16 cellular contexts compared by ENCODE assay signal in the genomic region with DNA sequence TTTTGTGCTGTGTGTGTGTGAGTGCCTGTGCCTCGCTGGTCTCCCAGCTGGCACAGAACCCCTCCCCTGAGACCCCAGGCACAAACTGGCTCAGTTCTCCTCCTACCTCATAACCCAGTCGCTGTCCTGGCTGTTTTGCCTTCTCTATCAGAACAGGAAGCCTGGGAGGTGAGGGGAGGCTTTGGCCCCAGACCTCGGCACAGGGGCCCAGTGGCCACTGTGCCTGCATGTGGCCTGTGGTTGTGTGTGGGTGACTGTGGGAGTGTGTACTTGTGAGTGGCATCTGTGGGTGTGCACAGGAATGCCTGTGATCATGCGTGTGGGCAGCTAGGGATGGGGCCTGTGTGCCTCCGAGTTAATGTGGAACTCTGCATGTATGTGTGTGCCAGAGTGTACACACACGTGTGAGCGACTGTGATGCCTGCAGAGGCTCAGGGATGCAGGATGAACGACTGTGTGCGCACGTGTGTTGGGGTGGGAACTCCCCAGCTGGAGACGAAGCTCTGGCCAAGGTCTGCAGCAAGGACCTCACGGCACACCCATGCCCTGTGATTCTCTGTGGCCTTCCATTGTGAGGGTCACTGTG. TPM values are rescaled to one million over a fixed set of nuclear protein-coding genes. Genes with fewer than 3 reads are reported as not detected.
A peak's percentile ranks its signal among the peaks of the same experiment; 100 is the strongest.
DNase-seq lines count a peak whose midpoint lies in the region; ATAC-seq, FAIRE-seq and TF ChIP-seq lines count a peak whose summit lies in the region.
"Had no signal": no experiment of that assay in that cellular context is flagged by ENCODE, and none has a peak within 500 bp of the region (broad histone marks: within the 10 kb centered on the region; RNA-seq: fewer than 3 reads in every experiment).

No MANE protein-coding gene starts in this region.

- TF ChIP-seq CTCF in progenitor cell of endocrine pancreas (IDR thresholded peaks at IDR 0.05; ENCODE audit: unreplicated experiment) = no peak
- TF ChIP-seq CTCF in kidney (IDR thresholded peaks at IDR 0.05; ENCODE audit: borderline replicate concordance, extremely low read depth, insufficient read depth) = no peak

- peaks cover 0 to 5% of the 10 kb centered on the region in 2 donors for H3K4me1 ChIP-seq in kidney (ENCODE audit: control insufficient read depth in 1 of 2, insufficient read depth in 1 of 2, low read depth in 1 of 2, low read length in 2 of 2)

- H3K36me3 Mint-ChIP-seq in T-helper 17 cell (ENCODE audit: low read depth) (peaks cover under 1% of the 10 kb centered on the region), progenitor cell of endocrine pancreas (ENCODE audit: insufficient read depth) (no peaks in the 10 kb centered on the region)
- peaks cover 57% of the 10 kb centered on the region for H3K36me3 Mint-ChIP-seq in effector memory CD8-positive, alpha-beta T cell (ENCODE audit: insufficient read depth)
- H3K36me3 Mint-ChIP-seq: activated naive CD4-positive, alpha-beta T cell treated with anti-CD3 and anti-CD28 coated beads, Interleukin-2, amount 50 U/mL, for 24 hours had no signal

- H3K9me3 Mint-ChIP-seq in effector memory CD8-positive, alpha-beta T cell = no peaks in the 10 kb centered on the region
- no peaks in the 10 kb centered on the region for H3K9me3 Mint-ChIP-seq in progenitor cell of endocrine pancreas (ENCODE audit: low read depth)
- H3K9me3 Mint-ChIP-seq: activated naive CD4-positive, alpha-beta T cell treated with anti-CD3 and anti-CD28 coated beads, Interleukin-2, amount 50 U/mL, for 24 hours had no signal

- H3K9ac ChIP-seq in kidney (ENCODE audit: low read length in 2 of 2) = no peak overlapping the region

- no peaks in the 10 kb centered on the region for H3K36me3 ChIP-seq in kidney (ENCODE audit: control insufficient read depth in 1 of 2, insufficient read depth in 2 of 2, low read length in 2 of 2)

- intact Hi-C loops in kidney (cut with DNase I) = no loop called here

- H3K27ac Mint-ChIP-seq in T-helper 17 cell (peak overlapping the region; percentile 67), progenitor cell of endocrine pancreas (no peak overlapping the region)
- peak overlapping the region; percentile 69 to 84 for H3K27ac Mint-ChIP-seq in effector memory CD8-positive, alpha-beta T cell
- H3K27ac Mint-ChIP-seq: activated naive CD4-positive, alpha-beta T cell treated with anti-CD3 and anti-CD28 coated beads, Interleukin-2, amount 50 U/mL, for 24 hours had no signal

- no peak for FAIRE-seq in kidney (lab: Jason Lieb, UNC)
- FAIRE-seq: colon had no signal

- ATAC-seq in T-helper 17 cell (no peak), HG03159 (IDR thresholded peaks at IDR 0.05; ENCODE audit: unreplicated experiment) (no peak)
- ATAC-seq in effector memory CD8-positive, alpha-beta T cell (replicated peaks) = no peak
- ATAC-seq: HCT116 had no signal

- H3K4me1 Mint-ChIP-seq in T-helper 17 cell (peaks cover 21% of the 10 kb centered on the region), progenitor cell of endocrine pancreas (ENCODE audit: low read depth) (no peaks in the 10 kb centered on the region)
- peaks cover 35 to 36% of the 10 kb centered on the region in 2 donors for H3K4me1 Mint-ChIP-seq in effector memory CD8-positive, alpha-beta T cell (ENCODE audit: low read depth in 2 of 2)

- no peak overlapping the region for H3K4me3 ChIP-seq in kidney (ENCODE audit: low read length in 2 of 2)
- H3K4me3 ChIP-seq: skin epidermis had no signal

- H3K9me3 ChIP-seq in T-helper 17 cell (ENCODE audit: control insufficient read depth, low read length, poor library complexity, severe bottlenecking) (no peaks in the 10 kb centered on the region), kidney (ENCODE audit: control insufficient read depth in 1 of 2, low read length in 2 of 2) (no peaks in the 10 kb centered on the region)

- DNase-seq in activated CD4-positive, alpha-beta T cell treated with anti-CD3 and anti-CD28 coated beads for 48 hours = peak; percentile 1
- no peak for DNase-seq in activated CD4-positive, alpha-beta T cell treated with anti-CD3 and anti-CD28 coated beads, Interleukin-2, amount 50 U/mL, for 1 hour
- DNase-seq in T-helper 17 cell (peak in 2 of 3 donors; percentile 0 to 6), progenitor cell of endocrine pancreas (ENCODE audit: low spot score, unreplicated experiment) (peak; percentile 3), kidney (no peak), GDM1 (lab: John Stamatoyannopoulos, UW) (no peak)
- no peak for DNase-seq in effector memory CD8-positive, alpha-beta T cell
- DNase-seq: KG1, NCI-H2029, NCI-H774 had no signal

- no peak overlapping the region for H3K27ac ChIP-seq in kidney (ENCODE audit: low read depth in 2 of 2, low read length in 2 of 2)
- H3K27ac ChIP-seq: skin epidermis had no signal

- H3K4me3 Mint-ChIP-seq in T-helper 17 cell (no peak overlapping the region), progenitor cell of endocrine pancreas (ENCODE audit: low read depth) (no peak overlapping the region)
- no peak overlapping the region for H3K4me3 Mint-ChIP-seq in effector memory CD8-positive, alpha-beta T cell
- H3K4me3 Mint-ChIP-seq: activated naive CD4-positive, alpha-beta T cell treated with anti-CD3 and anti-CD28 coated beads, Interleukin-2, amount 50 U/mL, for 24 hours had no signal

- H3K27me3 Mint-ChIP-seq in T-helper 17 cell (no peaks in the 10 kb centered on the region), progenitor cell of endocrine pancreas (peaks cover 32% of the 10 kb centered on the region)
- no peaks in the 10 kb centered on the region for H3K27me3 Mint-ChIP-seq in effector memory CD8-positive, alpha-beta T cell
- H3K27me3 Mint-ChIP-seq: activated naive CD4-positive, alpha-beta T cell treated with anti-CD3 and anti-CD28 coated beads, Interleukin-2, amount 50 U/mL, for 24 hours had no signal

RNA-seq across cellular contexts. Expression of gene PSTPIP1, which starts 32.3 kb away (rescaled TPM):
- 100 to 1,000 TPM; 115 to 129 TPM for total RNA-seq in T-helper 17 cell
- not detected in 2 replicates for total RNA-seq in progenitor cell of endocrine pancreas
- total RNA-seq in kidney = 22.1 TPM
- polyA plus RNA-seq in kidney (ENCODE audit: insufficient read depth, low read depth, low replicate concordance) = 2.2 TPM
- total RNA-seq: myocyte had no signal

RNA-seq across cellular contexts. Expression of gene TSPAN3, which starts 43.7 kb away (rescaled TPM):
- total RNA-seq in T-helper 17 cell (10 to 100 TPM; 10.6 to 11.0 TPM), progenitor cell of endocrine pancreas (337 and 352 TPM in 2 replicates), kidney (245 TPM)
- polyA plus RNA-seq in kidney (ENCODE audit: insufficient read depth, low read depth, low replicate concordance) = 273 TPM

Comparison
In these comparisons a context has a peak if more than half of its experiments do, and no peak if none do; other contexts are left out.
1. DNase-seq: peak in activated CD4-positive, alpha-beta T cell treated with anti-CD3 and anti-CD28 coated beads for 48 hours (single experiment), T-helper 17 cell (2 of 3) and progenitor cell of endocrine pancreas (single experiment); none in activated CD4-positive, alpha-beta T cell treated with anti-CD3 and anti-CD28 coated beads, Interleukin-2, amount 50 U/mL, for 1 hour (single experiment), effector memory CD8-positive, alpha-beta T cell (0 of 3), kidney (single experiment) and GDM1 (single experiment).
2. RNA of gene PSTPIP1, which starts 32.3 kb away (total RNA-seq): 115 to 129 TPM in T-helper 17 cell and 22.1 TPM in kidney (single experiment); not detected in progenitor cell of endocrine pancreas; every median in the first group is over 10 times any median in the second.
3. RNA of gene TSPAN3, which starts 43.7 kb away (total RNA-seq): 337 to 352 TPM in progenitor cell of endocrine pancreas and 245 TPM in kidney (single experiment); 10.6 to 11.0 TPM in T-helper 17 cell; every median in the first group is over 10 times any median in the second.